ENCODE assay signal across 1 cellular context in the genomic region with DNA sequence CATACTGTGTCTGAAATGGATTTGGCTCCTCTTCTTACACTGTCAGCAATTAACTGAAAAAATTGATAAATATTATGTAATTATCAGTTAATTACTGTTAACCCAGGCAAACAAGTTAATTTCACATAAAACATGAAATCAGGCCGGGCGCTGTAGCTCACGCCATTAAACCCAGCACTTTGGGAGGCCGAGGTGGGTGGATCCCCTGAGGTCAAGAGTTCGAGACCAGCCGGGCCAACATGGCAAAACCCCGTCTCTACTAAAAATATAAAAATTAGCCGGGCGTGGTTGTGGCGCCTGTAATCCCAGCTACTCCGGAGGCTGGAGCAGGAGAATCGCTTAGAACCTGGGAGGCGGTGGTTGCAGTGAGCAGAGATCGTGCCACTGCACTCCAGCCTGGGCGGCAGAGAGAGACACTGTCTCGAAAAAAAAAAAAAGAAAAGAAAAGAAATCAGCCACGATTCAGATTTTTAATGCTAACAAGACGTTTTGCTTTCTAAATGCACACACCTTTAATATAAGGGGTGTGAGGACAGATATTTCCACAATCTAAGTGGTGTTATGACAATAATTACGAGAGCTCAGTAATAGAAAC.
TF ChIP-seq lines count a peak whose summit lies in the region.

No MANE protein-coding gene starts in this region.

TF ChIP-seq in K562, 482 proteins besides CTCF, POLR2A, EP300 and RAD21 (continued from another document):
- TF ChIP-seq, protein P1, sequence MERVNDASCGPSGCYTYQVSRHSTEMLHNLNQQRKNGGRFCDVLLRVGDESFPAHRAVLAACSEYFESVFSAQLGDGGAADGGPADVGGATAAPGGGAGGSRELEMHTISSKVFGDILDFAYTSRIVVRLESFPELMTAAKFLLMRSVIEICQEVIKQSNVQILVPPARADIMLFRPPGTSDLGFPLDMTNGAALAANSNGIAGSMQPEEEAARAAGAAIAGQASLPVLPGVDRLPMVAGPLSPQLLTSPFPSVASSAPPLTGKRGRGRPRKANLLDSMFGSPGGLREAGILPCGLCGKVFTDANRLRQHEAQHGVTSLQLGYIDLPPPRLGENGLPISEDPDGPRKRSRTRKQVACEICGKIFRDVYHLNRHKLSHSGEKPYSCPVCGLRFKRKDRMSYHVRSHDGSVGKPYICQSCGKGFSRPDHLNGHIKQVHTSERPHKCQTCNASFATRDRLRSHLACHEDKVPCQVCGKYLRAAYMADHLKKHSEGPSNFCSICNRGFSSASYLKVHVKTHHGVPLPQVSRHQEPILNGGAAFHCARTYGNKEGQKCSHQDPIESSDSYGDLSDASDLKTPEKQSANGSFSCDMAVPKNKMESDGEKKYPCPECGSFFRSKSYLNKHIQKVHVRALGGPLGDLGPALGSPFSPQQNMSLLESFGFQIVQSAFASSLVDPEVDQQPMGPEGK (CRISPR knock-in tag; IDR thresholded peaks at IDR 0.05; ENCODE audit: borderline replicate concordance) = no peak
- TF ChIP-seq, protein P2, sequence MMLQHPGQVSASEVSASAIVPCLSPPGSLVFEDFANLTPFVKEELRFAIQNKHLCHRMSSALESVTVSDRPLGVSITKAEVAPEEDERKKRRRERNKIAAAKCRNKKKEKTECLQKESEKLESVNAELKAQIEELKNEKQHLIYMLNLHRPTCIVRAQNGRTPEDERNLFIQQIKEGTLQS (IDR thresholded peaks at IDR 0.05) = no peak
- TF ChIP-seq, protein P2 (CRISPR knock-in tag; conservative IDR thresholded peaks at IDR 0.05) = no peak
- TF ChIP-seq EGR1 (conservative IDR thresholded peaks at IDR 0.05) (peak; percentile 41), BHLHE40 (IDR thresholded peaks at IDR 0.05; ENCODE audit: low read length) (no peak), CHD1 (IDR thresholded peaks at IDR 0.05; ENCODE audit: low read length) (peak; percentile 57), CHD4 (IDR thresholded peaks at IDR 0.05; ENCODE audit: insufficient read depth, insufficient replicate concordance, low read depth, low read length, poor library complexity, severe bottlenecking) (peak; percentile 69), ZNF274 (IDR thresholded peaks at IDR 0.05; ENCODE audit: borderline replicate concordance, low read depth, low read length) (no peak), PCBP1 (IDR thresholded peaks at IDR 0.05; ENCODE audit: low read depth, low read length, poor library complexity, severe bottlenecking) (no peak), ZFPM2 (CRISPR knock-in tag; IDR thresholded peaks at IDR 0.05) (no peak), BRD9 (IDR thresholded peaks at IDR 0.05; ENCODE audit: low read depth, partially characterized antibody) (peak; percentile 44), TBP (optimal IDR thresholded peaks at IDR 0.05; ENCODE audit: low read depth, low read length) (peak; percentile 51), ZNF184 (CRISPR knock-in tag; IDR thresholded peaks at IDR 0.05) (no peak), ZNF436 (CRISPR knock-in tag; IDR thresholded peaks at IDR 0.05) (no peak)
